ENCODE assay signal across 8 cellular contexts in genomic region chr9:137611623-137612609, GRCh38. TPM values are rescaled to one million over a fixed set of nuclear protein-coding genes. Genes with fewer than 3 reads are reported as not detected.
DNase-seq lines count a peak whose midpoint lies in the region; ATAC-seq and TF ChIP-seq lines count a peak whose summit lies in the region.

No MANE protein-coding gene starts in this region.

- TF ChIP-seq CTCF in OCI-LY1 (IDR thresholded peaks at IDR 0.05; ENCODE audit: low read length): no peak
- no peak for TF ChIP-seq CTCF in lung (IDR thresholded peaks at IDR 0.05; ENCODE audit: control extremely low read depth, extremely low read depth)

- H3K9ac ChIP-seq in OCI-LY1 (ENCODE audit: low read length): peak overlapping the region; percentile 11; the same call in 1 of the 2 replicates

- in situ Hi-C loops in T47D (cut with HindIII; ENCODE audit: low pct_unique_long_range_greater_than_20kb, low sequenced_read_pairs): no loop called here

- peak; percentile 83 for ATAC-seq in lung (ENCODE audit: insufficient read depth, low FRiP score)
- no peak for ATAC-seq in GM19452 (IDR thresholded peaks at IDR 0.05; ENCODE audit: unreplicated experiment)
- ATAC-seq in HG02973 (IDR thresholded peaks at IDR 0.05; ENCODE audit: unreplicated experiment): no peak

- no peak overlapping the region for H2AFZ ChIP-seq in OCI-LY1 (ENCODE audit: low read length)

- H3K27me3 ChIP-seq in OCI-LY1 (ENCODE audit: insufficient read depth, low read length) (no peaks in the 10 kb centered on the region), lung (ENCODE audit: control insufficient read depth, insufficient read depth) (no peaks in the 10 kb centered on the region)

- H3K9me2 ChIP-seq in OCI-LY1 (ENCODE audit: low read depth, low read length): no peaks in the 10 kb centered on the region

- 30 to 40% methylated on average over 21 of the region's 21 CpGs for WGBS in lung, 2 donors

- peak overlapping the region; percentile 65 for H3K27ac ChIP-seq in OCI-LY1 (ENCODE audit: low read depth, low read length, poor library complexity, severe bottlenecking)
- H3K27ac ChIP-seq in lung (ENCODE audit: low read depth in 1 of 2, low read length in 1 of 2): peak overlapping the region in 1 of 2 donors; percentile 89

- H3K9me3 ChIP-seq in OCI-LY1 (ENCODE audit: low read length) (no peaks in the 10 kb centered on the region), lung (ENCODE audit: control insufficient read depth in 2 of 2, insufficient read depth in 1 of 2, low read length in 1 of 2) (no peaks in the 10 kb centered on the region)

- H3K4me3 ChIP-seq in OCI-LY1 (ENCODE audit: low read depth, low read length, poor library complexity, severe bottlenecking) (no peak overlapping the region), lung (no peak overlapping the region)

- peak; percentile 25 for DNase-seq in NCI-H748 (lab: John Stamatoyannopoulos, UW; ENCODE audit: unreplicated experiment)
- DNase-seq in NCI-H748 treated with DMSO at 0.1 percent for 48 hours (lab: John Stamatoyannopoulos, UW): no peak
- DNase-seq in T47D (ENCODE audit: low read depth in 1 of 2, low spot score in 1 of 2): peak; percentile 97 to 99
- peak; percentile 93 for DNase-seq in lung (ENCODE audit: low spot score)
- DNase-seq in T-helper 9 cell: no peak

- H4K20me1 ChIP-seq in OCI-LY1 (ENCODE audit: insufficient read depth, low read length): no peaks in the 10 kb centered on the region

- H3K4me2 ChIP-seq in OCI-LY1 (ENCODE audit: low read length): peak overlapping the region; percentile 7; the same call in 1 of the 2 replicates

- H3K36me3 ChIP-seq in OCI-LY1 (ENCODE audit: insufficient read depth, low read length): peaks cover 35% of the 10 kb centered on the region
- H3K36me3 ChIP-seq in lung (ENCODE audit: control insufficient read depth in 2 of 2, insufficient read depth in 2 of 2, low read length in 2 of 2): peaks cover 0 to 27% of the 10 kb centered on the region in 2 donors

- peaks cover 32% of the 10 kb centered on the region for H3K4me1 ChIP-seq in OCI-LY1 (ENCODE audit: insufficient read depth, low read length, severe bottlenecking)
- peaks cover 4 to 35% of the 10 kb centered on the region in 2 donors for H3K4me1 ChIP-seq in lung (ENCODE audit: control insufficient read depth in 2 of 2, insufficient read depth in 2 of 2, low read length in 2 of 2)

- no peaks in the 10 kb centered on the region for H3K79me2 ChIP-seq in OCI-LY1 (ENCODE audit: insufficient read depth, low read length)

- no peaks in the 10 kb centered on the region for H3F3A ChIP-seq in OCI-LY1 (ENCODE audit: insufficient read depth, low read length)

RNA-seq across cellular contexts. Expression of gene ARRDC1, which starts 6.4 kb away (rescaled TPM):
- 10 to 100 TPM; 57.4 to 94.8 TPM for total RNA-seq in lung
- polyA plus RNA-seq in lung: 100 to 1,000 TPM in 1 of 2 donors, 10 to 100 TPM in 1; 94.4 to 137 TPM

RNA-seq across cellular contexts. Expression of gene EHMT1, which starts 6.9 kb away (rescaled TPM):
- 10 to 100 TPM; 76.4 to 91.5 TPM for total RNA-seq in lung
- polyA plus RNA-seq in lung: 10 to 100 TPM; 32.2 to 39.9 TPM

RNA-seq across cellular contexts. Expression of gene ZMYND19, which starts 21.6 kb away (rescaled TPM):
- total RNA-seq in lung: 10 to 100 TPM; 11.4 to 25.5 TPM
- 10 to 100 TPM; 15.4 to 29.1 TPM for polyA plus RNA-seq in lung

RNA-seq across cellular contexts. Expression of gene DPH7, which starts 33.2 kb away (rescaled TPM):
- total RNA-seq in lung: 10 to 100 TPM; 28.0 to 36.5 TPM
- polyA plus RNA-seq in lung: 10 to 100 TPM; 23.6 to 32.6 TPM

Comparison
In these comparisons a context has a peak if more than half of its experiments do, and no peak if none do; other contexts are left out.
1. DNase-seq: peak in NCI-H748 (single experiment), T47D (2 of 2) and lung (single experiment); none in NCI-H748 treated with DMSO at 0.1 percent for 48 hours (single experiment) and T-helper 9 cell (single experiment).